ENCODE assay signal across 23 cellular contexts in the genomic region with DNA sequence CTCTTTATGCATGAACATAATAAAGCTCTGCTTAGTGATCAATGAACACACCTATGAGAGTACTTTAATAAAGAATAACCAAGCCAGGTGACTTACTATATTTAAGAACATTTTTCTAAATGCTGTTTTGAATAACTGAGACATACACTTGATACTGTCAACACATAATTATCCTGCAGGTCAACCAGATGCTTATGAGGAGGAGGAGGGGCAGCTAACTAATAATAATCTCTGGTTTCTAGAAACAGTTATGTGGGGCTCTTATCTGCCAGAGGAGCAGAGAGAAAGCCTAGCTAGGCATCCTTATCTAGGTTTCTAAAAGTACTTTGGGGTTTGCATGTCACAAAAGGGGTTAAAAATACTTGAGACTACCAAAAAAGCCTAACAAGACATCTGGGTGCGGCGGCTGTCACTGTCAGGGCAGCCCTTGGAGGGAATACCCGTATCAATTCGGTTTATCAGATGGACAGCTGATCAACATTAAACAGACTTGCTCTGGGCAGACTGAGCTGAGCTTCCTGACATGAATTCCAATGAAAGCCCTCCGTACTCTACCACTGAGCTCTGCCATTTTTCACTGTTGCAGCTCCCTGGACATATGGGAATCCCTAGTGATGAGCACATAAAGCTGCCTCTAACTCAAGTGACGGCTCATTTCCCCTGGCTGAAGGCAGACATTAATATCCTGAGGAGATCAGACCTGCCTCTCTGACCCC.
DNase-seq lines count a peak whose midpoint lies in the region; ATAC-seq, FAIRE-seq and TF ChIP-seq lines count a peak whose summit lies in the region.
"Had no signal": no experiment of that assay in that cellular context is flagged by ENCODE, and none has a peak within 500 bp of the region (broad histone marks: within the 10 kb centered on the region; RNA-seq: fewer than 3 reads in every experiment).

No MANE protein-coding gene starts in this region.

- H3K4me3 Mint-ChIP-seq in endodermal cell (no peak overlapping the region), nephron progenitor cell (peak overlapping the region; percentile 9)
- H3K4me3 Mint-ChIP-seq: CD14-positive monocyte; natural killer cell treated with Interleukin-12 subunit alpha and Interleukin-12 subunit beta and Interleukin-15 and Interleukin-18, amount 100 ng/mL, for 72 hours; stimulated activated memory B cell treated with anti-CD40 and anti-IgM and Interleukin-4, amounts not matched to agents 10 μg/mL and 1 μg/mL and 100 μg/mL, for 72 hours; T-helper 17 cell had no signal

- no peaks in the 10 kb centered on the region for H3K36me3 ChIP-seq in BE2C
- H3K36me3 ChIP-seq in endodermal cell (ENCODE audit: control insufficient read depth, insufficient read depth, low read length), result no peaks in the 10 kb centered on the region
- H3K36me3 ChIP-seq in kidney (ENCODE audit: control insufficient read depth in 1 of 2, insufficient read depth in 2 of 2, low read length in 2 of 2), result no peaks in the 10 kb centered on the region
- no peaks in the 10 kb centered on the region for H3K36me3 ChIP-seq in sigmoid colon
- no peaks in the 10 kb centered on the region for H3K36me3 ChIP-seq in pancreas

- H3K27ac ChIP-seq in endodermal cell (ENCODE audit: low read depth, low read length) (peak overlapping the region; percentile 77), kidney (ENCODE audit: low read depth in 2 of 2, low read length in 2 of 2) (no peak overlapping the region), sigmoid colon (no peak overlapping the region), pancreas (no peak overlapping the region)
- H3K27ac ChIP-seq: epithelial cell of prostate, testis had no signal

- DNase-seq in BE2C, result peak; percentile 47
- DNase-seq in NCI-H69 (lab: John Stamatoyannopoulos, UW), result peak; percentile 82
- no peak for DNase-seq in endodermal cell
- DNase-seq in nephron progenitor cell, result peak; percentile 6
- DNase-seq in stimulated activated CD4-positive, alpha-beta T cell treated with anti-CD3 and anti-CD28 coated beads, Interleukin-2, amount 100 ng/mL, for 48 hours, result no peak
- DNase-seq in kidney, result no peak
- DNase-seq in sigmoid colon, result no peak
- no peak for DNase-seq in pancreas
- DNase-seq: activated CD4-positive, alpha-beta T cell treated with anti-CD3 and anti-CD28 coated beads, Interleukin-2, amount 50 U/mL, for 48 hours; activated effector memory CD4-positive, alpha-beta T cell treated with anti-CD3 and anti-CD28 coated beads, Interleukin-2, amount 50 U/mL, for 16 hours; dermis blood vessel endothelial cell; foreskin fibroblast; GF-D8; mesendoderm; MM.1S; NCI-H1436 treated with DMSO at 0.1 percent for 48 hours; NCI-H774; T-helper 17 cell; testis had no signal

- no peak for FAIRE-seq in kidney (lab: Jason Lieb, UNC)
- no peak for FAIRE-seq in pancreas (lab: Jason Lieb, UNC)

- H3K9ac ChIP-seq in endodermal cell (ENCODE audit: extremely low read depth, low read length, poor library complexity, severe bottlenecking), result no peak overlapping the region
- no peak overlapping the region for H3K9ac ChIP-seq in kidney (ENCODE audit: low read length in 2 of 2)

- H3K9me3 ChIP-seq in BE2C (no peaks in the 10 kb centered on the region), endodermal cell (ENCODE audit: control insufficient read depth, low read length) (no peaks in the 10 kb centered on the region), kidney (ENCODE audit: control insufficient read depth in 1 of 2, low read length in 2 of 2) (no peaks in the 10 kb centered on the region), sigmoid colon (no peaks in the 10 kb centered on the region), pancreas (no peaks in the 10 kb centered on the region)
- H3K9me3 ChIP-seq: testis had no signal

- ATAC-seq in pancreas, result no peak
- ATAC-seq: natural killer cell treated with Interleukin-12 subunit alpha and Interleukin-12 subunit beta and Interleukin-15 and Interleukin-18, amount 100 ng/mL, for 72 hours; stimulated activated memory B cell treated with anti-CD40 and anti-IgM and Interleukin-4, amounts not matched to agents 10 μg/mL and 1 μg/mL and 100 μg/mL, for 72 hours; T-helper 17 cell had no signal

- intact Hi-C loops in kidney (cut with DNase I) (no loop called here), sigmoid colon (cut with DNase I) (no loop called here), pancreas (cut with DNase I) (no loop called here)

- WGBS in endodermal cell (ENCODE audit: insufficient coverage in 1 of 2, insufficient read length in 1 of 2), 2 experiments, result 86 to 88% methylated on average over 6 of the region's 6 CpGs
- WGBS in sigmoid colon, 2 donors, result 86 to 92% methylated on average over 6 of the region's 6 CpGs
- 72 to 77% methylated on average over 6 of the region's 6 CpGs for WGBS in pancreas, 2 donors

- no peaks in the 10 kb centered on the region for H3K9me3 Mint-ChIP-seq in endodermal cell
- H3K9me3 Mint-ChIP-seq in nephron progenitor cell, result no peaks in the 10 kb centered on the region
- H3K9me3 Mint-ChIP-seq: natural killer cell treated with Interleukin-12 subunit alpha and Interleukin-12 subunit beta and Interleukin-15 and Interleukin-18, amount 100 ng/mL, for 72 hours; stimulated activated memory B cell treated with anti-CD40 and anti-IgM and Interleukin-4, amounts not matched to agents 10 μg/mL and 1 μg/mL and 100 μg/mL, for 72 hours had no signal

- TF ChIP-seq CTCF in BE2C (IDR thresholded peaks at IDR 0.05; ENCODE audit: low read depth, low read length), result no peak
- no peak for TF ChIP-seq CTCF in endodermal cell (conservative IDR thresholded peaks at IDR 0.05)
- TF ChIP-seq CTCF in nephron progenitor cell (IDR thresholded peaks at IDR 0.05), result no peak
- TF ChIP-seq CTCF in kidney (IDR thresholded peaks at IDR 0.05; ENCODE audit: borderline replicate concordance, extremely low read depth, insufficient read depth), result no peak
- TF ChIP-seq CTCF in sigmoid colon (IDR thresholded peaks at IDR 0.05), result no peak
- no peak for TF ChIP-seq CTCF in pancreas (IDR thresholded peaks at IDR 0.05)

- H3K27me3 ChIP-seq in BE2C (no peaks in the 10 kb centered on the region), endodermal cell (ENCODE audit: control insufficient read depth, insufficient read depth, low read length, poor library complexity, severe bottlenecking) (no peaks in the 10 kb centered on the region), sigmoid colon (no peaks in the 10 kb centered on the region), pancreas (no peaks in the 10 kb centered on the region)
- H3K27me3 ChIP-seq: testis had no signal

- H3K36me3 Mint-ChIP-seq in endodermal cell (ENCODE audit: low read depth) (no peaks in the 10 kb centered on the region), nephron progenitor cell (ENCODE audit: low read depth) (peaks cover 5% of the 10 kb centered on the region)
- H3K36me3 Mint-ChIP-seq: natural killer cell treated with Interleukin-12 subunit alpha and Interleukin-12 subunit beta and Interleukin-15 and Interleukin-18, amount 100 ng/mL, for 72 hours had no signal

- TF ChIP-seq EP300 in sigmoid colon (IDR thresholded peaks at IDR 0.05), result no peak

- H3K4me1 ChIP-seq in BE2C, result peaks cover 14% of the 10 kb centered on the region
- no peaks in the 10 kb centered on the region for H3K4me1 ChIP-seq in endodermal cell (ENCODE audit: control insufficient read depth, insufficient read depth, low read length)
- no peaks in the 10 kb centered on the region for H3K4me1 ChIP-seq in kidney (ENCODE audit: control insufficient read depth in 1 of 2, insufficient read depth in 1 of 2, low read depth in 1 of 2, low read length in 2 of 2)
- H3K4me1 ChIP-seq in sigmoid colon, result no peaks in the 10 kb centered on the region
- peaks cover 0 to 6% (median 0%) of the 10 kb centered on the region in 3 donors for H3K4me1 ChIP-seq in pancreas
- H3K4me1 ChIP-seq: testis had no signal

- TF ChIP-seq POLR2A in sigmoid colon (IDR thresholded peaks at IDR 0.05), result no peak

- H3K27ac Mint-ChIP-seq in endodermal cell, result no peak overlapping the region
- peak overlapping the region; percentile 12 for H3K27ac Mint-ChIP-seq in nephron progenitor cell
- H3K27ac Mint-ChIP-seq: CD14-positive monocyte; natural killer cell treated with Interleukin-12 subunit alpha and Interleukin-12 subunit beta and Interleukin-15 and Interleukin-18, amount 100 ng/mL, for 72 hours; stimulated activated memory B cell treated with anti-CD40 and anti-IgM and Interleukin-4, amounts not matched to agents 10 μg/mL and 1 μg/mL and 100 μg/mL, for 72 hours; T-helper 17 cell had no signal

- H3K4me3 ChIP-seq in BE2C (ENCODE audit: low read depth, low read length) (peak overlapping the region; percentile 36), endodermal cell (ENCODE audit: low read length) (no peak overlapping the region), kidney (ENCODE audit: low read length in 2 of 2) (no peak overlapping the region), sigmoid colon (no peak overlapping the region), pancreas (no peak overlapping the region)
- H3K4me3 ChIP-seq: testis had no signal

- H3K4me1 Mint-ChIP-seq in endodermal cell, result peaks cover 6% of the 10 kb centered on the region
- peaks cover 37% of the 10 kb centered on the region for H3K4me1 Mint-ChIP-seq in nephron progenitor cell
- H3K4me1 Mint-ChIP-seq: CD14-positive monocyte had no signal

- H3K27me3 Mint-ChIP-seq in endodermal cell (ENCODE audit: insufficient read depth), result no peaks in the 10 kb centered on the region
- H3K27me3 Mint-ChIP-seq in nephron progenitor cell (ENCODE audit: low read depth, poor library complexity), result no peaks in the 10 kb centered on the region
- H3K27me3 Mint-ChIP-seq: natural killer cell treated with Interleukin-12 subunit alpha and Interleukin-12 subunit beta and Interleukin-15 and Interleukin-18, amount 100 ng/mL, for 72 hours; stimulated activated memory B cell treated with anti-CD40 and anti-IgM and Interleukin-4, amounts not matched to agents 10 μg/mL and 1 μg/mL and 100 μg/mL, for 72 hours; T-helper 17 cell had no signal

Comparison
In these comparisons a context has a peak if more than half of its experiments do, and no peak if none do; other contexts are left out.
1. DNase-seq: peak in BE2C (single experiment), NCI-H69 (single experiment) and nephron progenitor cell (single experiment); none in endodermal cell (single experiment), stimulated activated CD4-positive, alpha-beta T cell treated with anti-CD3 and anti-CD28 coated beads, Interleukin-2, amount 100 ng/mL, for 48 hours (0 of 2), kidney (single experiment), sigmoid colon (single experiment) and pancreas (0 of 6).